Comparison of ENCODE assay signal across 1 cellular context in genomic region chr1:211382182-211382713, GRCh38.
A peak's percentile ranks its signal among the peaks of the same experiment; 100 is the strongest.
TF ChIP-seq lines count a peak whose summit lies in the region.

No MANE protein-coding gene starts in this region.

TF ChIP-seq in GM12878, 131 proteins besides CTCF, POLR2A, EP300 and RAD21 (continued from another document):
- TF ChIP-seq ZBTB11 (CRISPR knock-in tag; IDR thresholded peaks at IDR 0.05), result no peak
- TF ChIP-seq ZBTB4 (CRISPR knock-in tag; IDR thresholded peaks at IDR 0.05), result no peak
- TF ChIP-seq MLLT1 (IDR thresholded peaks at IDR 0.05), result peak; percentile 98
- no peak for TF ChIP-seq BCL3 (IDR thresholded peaks at IDR 0.05; ENCODE audit: borderline replicate concordance, insufficient read depth, low read depth, low read length, poor library complexity, severe bottlenecking)
- TF ChIP-seq MEF2A (IDR thresholded peaks at IDR 0.05; ENCODE audit: insufficient read depth, low read depth, low read length), result no peak
- no peak for TF ChIP-seq BMI1 (IDR thresholded peaks at IDR 0.05; ENCODE audit: borderline replicate concordance)
- peak; percentile 45; the same call in 1 of the 2 replicates for TF ChIP-seq ZBTB40 (IDR thresholded peaks at IDR 0.05; ENCODE audit: borderline replicate concordance)
